ENCODE assay signal across 8 cellular contexts in genomic region chr1:22749919-22750670, GRCh38. TPM values are rescaled to one million over a fixed set of nuclear protein-coding genes. Genes with fewer than 3 reads are reported as not detected.
DNase-seq lines count a peak whose midpoint lies in the region; ATAC-seq and TF ChIP-seq lines count a peak whose summit lies in the region.

No MANE protein-coding gene starts in this region.

- H3K27me3 ChIP-seq in BJ (ENCODE audit: control insufficient read depth, insufficient read depth, low read length), result no peaks in the 10 kb centered on the region
- H3K27me3 ChIP-seq in testis, result no peaks in the 10 kb centered on the region

- TF ChIP-seq CTCF in BJ (IDR thresholded peaks at IDR 0.05; ENCODE audit: insufficient read depth, low read depth, low read length) (no peak), testis (IDR thresholded peaks at IDR 0.05) (no peak)

- intact Hi-C loops in activated T-helper 1 cell treated with anti-CD3 and anti-CD28 coated beads, Interleukin-12 subunit alpha, Interleukin-12 subunit beta, Interleukin-2, Interleukin-4 antibody, amounts not matched to agents 30 ng/mL and 10 ng/mL and 1 ng/mL, durations not matched to agents 14 hours and 24 hours and 36 hours (cut with micrococcal nuclease), result no loop called here
- intact Hi-C loops in testis (cut with DNase I; ENCODE audit: low total_unique reads), result no loop called here

- H3K27ac Mint-ChIP-seq in activated T-helper 1 cell treated with anti-CD3 and anti-CD28 coated beads, Interleukin-12 subunit alpha, Interleukin-12 subunit beta, Interleukin-2, Interleukin-4 antibody, amounts not matched to agents 30 ng/mL and 10 ng/mL and 1 ng/mL, durations not matched to agents 14 hours and 24 hours and 36 hours, result peak overlapping the region; percentile 47
- H3K27ac Mint-ChIP-seq in stimulated activated naive CD8-positive, alpha-beta T cell treated with anti-CD3 and anti-CD28 coated beads, Interleukin-15, amount 100 ng/mL, for 72 hours, result peak overlapping the region; percentile 90 to 92

- H3K36me3 ChIP-seq in BJ (ENCODE audit: control insufficient read depth, insufficient read depth, low read length), result no peaks in the 10 kb centered on the region
- H3K36me3 ChIP-seq in testis (ENCODE audit: low read depth, missing control alignments), result no peaks in the 10 kb centered on the region

- H3K4me1 ChIP-seq in testis, result peaks cover 6% of the 10 kb centered on the region

- POLR2A ChIA-PET in BJ (lab: Charles Lee), result no interaction called here

- CTCF ChIA-PET in BJ (lab: Yijun Ruan, JAX), result interaction anchor here (0.6 to 2.0 kb wide), 2 partner anchors 9 to 45 kb away, joined by 3 to 6 read pairs; no protein-coding TSS in a partner anchor

- TF ChIP-seq POLR2A in testis (IDR thresholded peaks at IDR 0.05), result no peak

- H3K9me3 ChIP-seq in testis, result no peaks in the 10 kb centered on the region

- whole genome bisulfite sequencing in testis, 2 donors, result 23 to 41% methylated on average over 5 of the region's 5 CpGs

- ATAC-seq in stimulated activated naive CD8-positive, alpha-beta T cell treated with anti-CD3 and anti-CD28 coated beads, Interleukin-15, amount 100 ng/mL, for 72 hours, result peak; percentile 66

- H3K36me3 Mint-ChIP-seq in activated T-helper 1 cell treated with anti-CD3 and anti-CD28 coated beads, Interleukin-12 subunit alpha, Interleukin-12 subunit beta, Interleukin-2, Interleukin-4 antibody, amounts not matched to agents 30 ng/mL and 10 ng/mL and 1 ng/mL, durations not matched to agents 14 hours and 24 hours and 36 hours (ENCODE audit: low read depth), result no peaks in the 10 kb centered on the region

- H3K9me3 Mint-ChIP-seq in activated T-helper 1 cell treated with anti-CD3 and anti-CD28 coated beads, Interleukin-12 subunit alpha, Interleukin-12 subunit beta, Interleukin-2, Interleukin-4 antibody, amounts not matched to agents 30 ng/mL and 10 ng/mL and 1 ng/mL, durations not matched to agents 14 hours and 24 hours and 36 hours, result no peaks in the 10 kb centered on the region
- no peaks in the 10 kb centered on the region for H3K9me3 Mint-ChIP-seq in stimulated activated naive CD8-positive, alpha-beta T cell treated with anti-CD3 and anti-CD28 coated beads, Interleukin-15, amount 100 ng/mL, for 72 hours

- peaks cover 2% of the 10 kb centered on the region for H3K27me3 Mint-ChIP-seq in activated T-helper 1 cell treated with anti-CD3 and anti-CD28 coated beads, Interleukin-12 subunit alpha, Interleukin-12 subunit beta, Interleukin-2, Interleukin-4 antibody, amounts not matched to agents 30 ng/mL and 10 ng/mL and 1 ng/mL, durations not matched to agents 14 hours and 24 hours and 36 hours (ENCODE audit: insufficient read depth)
- H3K27me3 Mint-ChIP-seq in stimulated activated naive CD8-positive, alpha-beta T cell treated with anti-CD3 and anti-CD28 coated beads, Interleukin-15, amount 100 ng/mL, for 72 hours, result peaks cover 11% of the 10 kb centered on the region

- peak; percentile 89 for DNase-seq in BJ (ENCODE audit: low read depth)
- peak; percentile 66 for DNase-seq in HT-29 (ENCODE audit: low spot score)
- no peak for DNase-seq in activated T-helper 1 cell treated with anti-CD3 and anti-CD28 coated beads, Interleukin-12 subunit alpha, Interleukin-12 subunit beta, Interleukin-2, Interleukin-4 antibody, amounts not matched to agents 30 ng/mL and 10 ng/mL and 1 ng/mL, durations not matched to agents 14 hours and 24 hours and 36 hours (ENCODE audit: low spot score)
- peak; percentile 97 for DNase-seq in iris pigment epithelial cell (ENCODE audit: low read depth)
- peak in 1 of 2 donors; percentile 13 for DNase-seq in stimulated activated naive CD8-positive, alpha-beta T cell treated with anti-CD3 and anti-CD28 coated beads, Interleukin-15, amount 100 ng/mL, for 72 hours
- no peak for DNase-seq in activated CD4-positive, CD25-positive, alpha-beta regulatory T cell treated with anti-CD3 and anti-CD28 coated beads, Interleukin-2, amount 50 U/mL, for 72 hours
- DNase-seq in testis, result no peak
- DNase-seq in NCI-H526 treated with DMSO at 0.1 percent for 48 hours (lab: John Stamatoyannopoulos, UW), result no peak

- H3K4me1 Mint-ChIP-seq in activated T-helper 1 cell treated with anti-CD3 and anti-CD28 coated beads, Interleukin-12 subunit alpha, Interleukin-12 subunit beta, Interleukin-2, Interleukin-4 antibody, amounts not matched to agents 30 ng/mL and 10 ng/mL and 1 ng/mL, durations not matched to agents 14 hours and 24 hours and 36 hours (ENCODE audit: low read depth), result peaks cover 8% of the 10 kb centered on the region
- peaks cover 17% of the 10 kb centered on the region for H3K4me1 Mint-ChIP-seq in stimulated activated naive CD8-positive, alpha-beta T cell treated with anti-CD3 and anti-CD28 coated beads, Interleukin-15, amount 100 ng/mL, for 72 hours

- H3K4me3 Mint-ChIP-seq in activated T-helper 1 cell treated with anti-CD3 and anti-CD28 coated beads, Interleukin-12 subunit alpha, Interleukin-12 subunit beta, Interleukin-2, Interleukin-4 antibody, amounts not matched to agents 30 ng/mL and 10 ng/mL and 1 ng/mL, durations not matched to agents 14 hours and 24 hours and 36 hours, result no peak overlapping the region
- H3K4me3 Mint-ChIP-seq in stimulated activated naive CD8-positive, alpha-beta T cell treated with anti-CD3 and anti-CD28 coated beads, Interleukin-15, amount 100 ng/mL, for 72 hours, result no peak overlapping the region

- no peak overlapping the region for H3K27ac ChIP-seq in testis

- H3K4me3 ChIP-seq in BJ (ENCODE audit: low read depth, low read length) (no peak overlapping the region), testis (no peak overlapping the region)

RNA-seq across cellular contexts. Expression of gene EPHB2, which starts 39.5 kb away (rescaled TPM):
- polyA plus RNA-seq in BJ (2011; rRNA removed) (4.9 and 8.7 TPM in 2 replicates), testis (ENCODE audit: insufficient read depth, low read depth, low replicate concordance) (8.2 TPM)
- polyA minus RNA-seq in BJ (2011; rRNA and poly(A)+ RNA removed), result 18.1 and 18.2 TPM in 2 replicates
- 2.0 and 3.3 TPM in 2 replicates for total RNA-seq in HT-29 (2014; rRNA removed; shearing (Covaris generic))
- not detected in 2 replicates for total RNA-seq in activated T-helper 1 cell treated with anti-CD3 and anti-CD28 coated beads, Interleukin-12 subunit alpha, Interleukin-12 subunit beta, Interleukin-2, Interleukin-4 antibody, amounts not matched to agents 30 ng/mL and 10 ng/mL and 1 ng/mL, durations not matched to agents 14 hours and 24 hours and 36 hours
- total RNA-seq in testis, result 1 to 10 TPM; 7.7 to 9.4 TPM

Comparison
In these comparisons a context has a peak if more than half of its experiments do, and no peak if none do; other contexts are left out.
1. DNase-seq: peak in BJ (single experiment), HT-29 (single experiment) and iris pigment epithelial cell (single experiment); none in activated T-helper 1 cell treated with anti-CD3 and anti-CD28 coated beads, Interleukin-12 subunit alpha, Interleukin-12 subunit beta, Interleukin-2, Interleukin-4 antibody, amounts not matched to agents 30 ng/mL and 10 ng/mL and 1 ng/mL, durations not matched to agents 14 hours and 24 hours and 36 hours (single experiment), activated CD4-positive, CD25-positive, alpha-beta regulatory T cell treated with anti-CD3 and anti-CD28 coated beads, Interleukin-2, amount 50 U/mL, for 72 hours (single experiment), testis (single experiment) and NCI-H526 treated with DMSO at 0.1 percent for 48 hours (single experiment).